29 cellular contexts compared by ENCODE assay signal in the genomic region with DNA sequence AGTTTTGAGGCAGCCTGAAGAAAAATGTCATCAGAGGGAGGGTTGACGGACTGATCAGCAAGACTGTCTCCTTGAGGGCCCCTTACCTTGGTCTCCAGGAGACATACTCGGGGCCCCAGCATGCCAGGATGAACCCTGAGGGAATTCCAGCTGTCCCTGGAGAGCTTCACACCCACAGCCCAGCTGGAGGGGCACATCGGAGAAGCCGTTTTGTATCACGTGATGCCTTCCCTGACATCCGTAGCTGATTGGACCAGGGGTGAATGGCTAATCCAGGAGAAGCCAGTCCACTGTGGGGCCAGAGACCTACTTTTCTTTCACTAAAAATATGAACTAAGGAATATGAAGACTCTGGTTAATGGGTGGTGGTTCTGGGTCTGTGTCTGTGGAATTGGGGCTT.
"Had no signal": no experiment of that assay in that cellular context is flagged by ENCODE, and none has a peak within 500 bp of the region (broad histone marks: within the 10 kb centered on the region; RNA-seq: fewer than 3 reads in every experiment).

No MANE protein-coding gene starts in this region.

- DNase-seq: activated CD4-positive, alpha-beta memory T cell treated with anti-CD3 and anti-CD28 coated beads, Interleukin-2, amount 10 ng/mL, durations not matched to agents 7 days and 5 days; activated CD4-positive, alpha-beta T cell treated with anti-CD3 and anti-CD28 coated beads for 1 hour; activated CD4-positive, alpha-beta T cell treated with anti-CD3 and anti-CD28 coated beads for 4 hours; activated CD4-positive, alpha-beta T cell treated with anti-CD3 and anti-CD28 coated beads, Interleukin-2, amount 10 ng/mL, durations not matched to agents 7 days and 5 days; activated CD4-positive, alpha-beta T cell treated with anti-CD3 and anti-CD28 coated beads, Interleukin-2, amount 50 U/mL, for 4 hours; activated CD8-positive, alpha-beta memory T cell treated with anti-CD3 and anti-CD28 coated beads, Interleukin-2, amount 50 U/mL, for 48 hours; activated gamma-delta T cell; activated naive CD4-positive, alpha-beta T cell; activated naive CD4-positive, alpha-beta T cell treated with anti-CD3 and anti-CD28 coated beads, Interleukin-2, amount 10 ng/mL, durations not matched to agents 7 days and 5 days; activated naive CD8-positive, alpha-beta T cell treated with anti-CD3 and anti-CD28 coated beads, Interleukin-2, amount 10 ng/mL, durations not matched to agents 7 days and 5 days; activated T-cell treated with anti-CD3 and anti-CD28 coated beads for 4 hours; activated T-cell treated with anti-CD3 and anti-CD28 coated beads, Interleukin-2, amount 50 U/mL, for 24 hours; activated T-cell treated with anti-CD3 and anti-CD28 coated beads, Interleukin-2, amount 50 U/mL, for 72 hours; central memory CD4-positive, alpha-beta T cell; cerebellar nuclear complex; colonic mucosa; effector CD8-positive, alpha-beta T cell; esophagus squamous epithelium; T-helper 1 cell; T-helper 17 cell; T1000 had no signal

- H3K27ac ChIP-seq: ascending aorta, breast epithelium, cardiac muscle cell, colonic mucosa, epithelial cell of prostate, esophagus squamous epithelium had no signal

- H3K27me3 ChIP-seq: ascending aorta, breast epithelium, cardiac muscle cell, colonic mucosa, esophagus squamous epithelium had no signal

- H3K4me3 ChIP-seq: ascending aorta, breast epithelium, cardiac muscle cell, colonic mucosa, esophagus squamous epithelium had no signal

- ATAC-seq: activated naive CD4-positive, alpha-beta T cell treated with anti-CD3 and anti-CD28 coated beads, Interleukin-2, amount 50 U/mL, for 72 hours; activated T-cell treated with anti-CD3 and anti-CD28 coated beads, Interleukin-2, amount 50 U/mL, for 72 hours; T-helper 17 cell had no signal

- H3K36me3 ChIP-seq: ascending aorta, breast epithelium, cardiac muscle cell, colonic mucosa, esophagus squamous epithelium had no signal

- H3K4me1 ChIP-seq: ascending aorta, breast epithelium, colonic mucosa had no signal

- H3K9me3 ChIP-seq: colonic mucosa had no signal

- FAIRE-seq: endometrium, endothelial cell of umbilical vein, frontal cortex had no signal
